ENCODE assay signal across 8 cellular contexts in genomic region chr20:50191065-50191565, GRCh38. TPM values are rescaled to one million over a fixed set of nuclear protein-coding genes. Genes with fewer than 3 reads are reported as not detected.
DNase-seq lines count a peak whose midpoint lies in the region; ATAC-seq, FAIRE-seq and TF ChIP-seq lines count a peak whose summit lies in the region.

No MANE protein-coding gene starts in this region.

- DNase-seq in AG04450 (ENCODE audit: low read depth, low spot score): no peak
- peak; percentile 53 to 58 for DNase-seq in Kasumi-1 (lab: John Stamatoyannopoulos, UW)
- peak; percentile 73 for DNase-seq in activated B cell treated with CpG ODN at 0.5 μM for 24 hours
- DNase-seq in bronchial epithelial cell (ENCODE audit: low read depth): no peak
- no peak for DNase-seq in HepG2 (ENCODE audit: low spot score)
- DNase-seq in stimulated activated CD4-positive, alpha-beta T cell treated with anti-CD3 and anti-CD28 coated beads, TNF-alpha, amount 100 ng/mL, for 4 hours (ENCODE audit: low read depth in 3 of 3): peak in 2 of 3 experiments; percentile 52 to 53
- no peak for DNase-seq in KBM-7

- POLR2A ChIA-PET in AG04450 (lab: Yijun Ruan, JAX): interaction anchor here (0.6 to 2.0 kb wide), 6 partner anchors 34 to 244 kb away, joined by 3 to 8 read pairs (median 5); no protein-coding TSS in a partner anchor
- POLR2A ChIA-PET in activated B cell treated with CpG ODN at 0.5 μM for 24 hours (lab: Charles Lee): interaction anchor here (0.6 to 1.7 kb wide), 15 partner anchors 25 to 599 kb away, joined by 3 to 11 read pairs (median 3); partner anchors contain the start of gene PARD6B
- POLR2A ChIA-PET in HepG2 (lab: Yijun Ruan, JAX): interaction anchor here (0.7 to 6.3 kb wide), 27 partner anchors 11 to 292 kb away, joined by 3 to 98 read pairs (median 10); no protein-coding TSS in a partner anchor

- peak overlapping the region; percentile 61 for H3K27ac Mint-ChIP-seq in activated B cell treated with CpG ODN at 0.5 μM for 24 hours

- no peaks in the 10 kb centered on the region for H3K9me3 Mint-ChIP-seq in activated B cell treated with CpG ODN at 0.5 μM for 24 hours

- CTCF ChIA-PET in AG04450 (lab: Charles Lee) (interaction anchor here (0.6 to 1.8 kb wide), 4 partner anchors 174 to 293 kb away, joined by 3 to 6 read pairs (median 4); no protein-coding TSS in a partner anchor), activated B cell treated with CpG ODN at 0.5 μM for 24 hours (lab: Charles Lee) (interaction anchor here (1.0 to 5.4 kb wide), 4 partner anchors 12 to 388 kb away, joined by 3 to 47 read pairs (median 4); no protein-coding TSS in a partner anchor), HepG2 (lab: Yijun Ruan, JAX; ENCODE audit: low intra/inter-chr PET ratio, low total read pairs) (interaction anchor here (2.8 to 6.6 kb wide), 2 partner anchors 271 to 389 kb away, joined by 11 to 138 read pairs; no protein-coding TSS in a partner anchor)

- peaks cover 31% of the 10 kb centered on the region for H3K4me1 Mint-ChIP-seq in activated B cell treated with CpG ODN at 0.5 μM for 24 hours

- peaks cover 67% of the 10 kb centered on the region for H3K4me1 ChIP-seq in HepG2 (ENCODE audit: insufficient read depth, low read length)

- H3K27me3 ChIP-seq in AG04450 (ENCODE audit: control insufficient read depth, insufficient read depth, low read length) (no peaks in the 10 kb centered on the region), bronchial epithelial cell (ENCODE audit: control insufficient read depth, insufficient read depth, low read length) (no peaks in the 10 kb centered on the region), HepG2 (ENCODE audit: control insufficient read depth in 1 of 2, insufficient read depth in 2 of 2, low read length in 2 of 2) (no peaks in the 10 kb centered on the region; a peak in 1 of 5 replicates)

- H3K4me3 ChIP-seq in AG04450 (ENCODE audit: low read depth, low read length) (peak overlapping the region; percentile 97), bronchial epithelial cell (ENCODE audit: low read depth, low read length) (peak overlapping the region; percentile 90), HepG2 (replicated peaks in 1 of 3; ENCODE audit: insufficient read depth in 1 of 3, low read depth in 2 of 3, low read length in 3 of 3) (peak overlapping the region; percentile 80 to 99 (median 95))

- H3K36me3 Mint-ChIP-seq in activated B cell treated with CpG ODN at 0.5 μM for 24 hours (ENCODE audit: low read depth): peaks cover 25% of the 10 kb centered on the region

- WGBS in HepG2 (ENCODE audit: low lambda C conversion rate): 1% methylated on average over 39 of the region's 73 CpGs

- in situ Hi-C loops in HepG2 (cut with HindIII; ENCODE audit: extremely low pct_ligation_motif_present, low pct_unique_long_range_greater_than_20kb) (loop anchor here (5.0 kb wide), 1 partner anchor 81 kb away; no protein-coding TSS in a partner anchor), KBM-7 (cut with MboI; ENCODE audit: low pct_unique_long_range_greater_than_20kb, low sequenced_read_pairs) (no loop called here)

- H3K9me3 ChIP-seq in AG04450 (ENCODE audit: control insufficient read depth, insufficient read depth, low read length) (peaks cover 4% of the 10 kb centered on the region; the same call in 1 of the 2 replicates), HepG2 (ENCODE audit: low read length) (no peaks in the 10 kb centered on the region)

- peak; percentile 24 for ATAC-seq in GM19438 (IDR thresholded peaks at IDR 0.05; ENCODE audit: low read depth, unreplicated experiment)
- peak; percentile 35 for ATAC-seq in activated B cell treated with CpG ODN at 0.5 μM for 24 hours (ENCODE audit: low read depth)
- ATAC-seq in HepG2: no peak

- BruUV-seq in HepG2 (replicated peaks; lab: Mats Ljungman, UMichigan): no TSS peak

- no peak for TF ChIP-seq POLR2A in HepG2 (IDR thresholded peaks at IDR 0.05; ENCODE audit: insufficient read depth in 1 of 2, low read depth in 2 of 2, low read length in 2 of 2)

- TF ChIP-seq EP300 in HepG2 (IDR thresholded peaks at IDR 0.05; ENCODE audit: low read depth in 2 of 2, low read length in 2 of 2) (no peak), HepG2 (CRISPR knock-in tag; IDR thresholded peaks at IDR 0.05; ENCODE audit: borderline replicate concordance) (no peak)

- H3K4me3 Mint-ChIP-seq in activated B cell treated with CpG ODN at 0.5 μM for 24 hours: peak overlapping the region; percentile 77

- intact Hi-C loops in activated B cell treated with CpG ODN at 0.5 μM for 24 hours (cut with micrococcal nuclease) (loop anchor here (2.0 to 5.0 kb wide), 3 partner anchors 158 to 914 kb away; partner anchors contain the start of genes PTPN1 and ZNFX1), HepG2 (cut with micrococcal nuclease; ENCODE audit: unreplicated experiment) (loop anchor here (2.0 to 10.0 kb wide), 3 partner anchors 54 to 206 kb away; no protein-coding TSS in a partner anchor)

- no peak for TF ChIP-seq RAD21 in HepG2 (CRISPR knock-in tag; IDR thresholded peaks at IDR 0.05)

- H3K79me2 ChIP-seq in HepG2 (ENCODE audit: insufficient read depth, low read length): peaks cover 25% of the 10 kb centered on the region

- H3K27me3 Mint-ChIP-seq in activated B cell treated with CpG ODN at 0.5 μM for 24 hours: peaks cover 1% of the 10 kb centered on the region

- peak overlapping the region; percentile 100 for H3K4me2 ChIP-seq in HepG2 (ENCODE audit: low read depth, low read length)

- H3K36me3 ChIP-seq in bronchial epithelial cell (ENCODE audit: control insufficient read depth, insufficient read depth, low read length): peaks cover 4% of the 10 kb centered on the region
- peaks cover 1 to 14% of the 10 kb centered on the region in 2 experiments; a peak in 2 of 5 replicates for H3K36me3 ChIP-seq in HepG2 (replicated peaks in 1 of 2; ENCODE audit: control insufficient read depth in 1 of 2, insufficient read depth in 2 of 2, low read length in 2 of 2)

- peak overlapping the region; percentile 97 for H3K9ac ChIP-seq in HepG2 (ENCODE audit: insufficient read depth, low read depth, low read length)

- H2AFZ ChIP-seq in HepG2 (ENCODE audit: low read length): no peak overlapping the region

- peaks cover 35% of the 10 kb centered on the region for H4K20me1 ChIP-seq in HepG2 (ENCODE audit: insufficient read depth, low read length)

- FAIRE-seq in bronchial epithelial cell (lab: Jason Lieb, UNC): no peak
- FAIRE-seq in HepG2 (lab: Jason Lieb, UNC): no peak

- TF ChIP-seq CTCF in AG04450 (IDR thresholded peaks at IDR 0.05; ENCODE audit: low read depth, low read length) (no peak), activated B cell treated with CpG ODN at 0.5 μM for 24 hours (IDR thresholded peaks at IDR 0.05) (no peak), bronchial epithelial cell (IDR thresholded peaks at IDR 0.05; ENCODE audit: insufficient read depth, low read length, severe bottlenecking) (no peak), HepG2 (CRISPR knock-in tag; IDR thresholded peaks at IDR 0.05) (no peak)

- H3K27ac ChIP-seq in AG04450 (ENCODE audit: low read depth, low read length) (peak overlapping the region; percentile 52), HepG2 (ENCODE audit: extremely low read length, insufficient read depth, low read length) (peak overlapping the region; percentile 79)

RNA-seq across cellular contexts. Expression of gene CEBPB, which starts 0.5 kb away (rescaled TPM):
- polyA plus RNA-seq in AG04450 (2011; rRNA removed) (19.1 and 23.6 TPM in 2 replicates), HepG2 (2011; rRNA removed) (28.2 and 43.0 TPM in 2 replicates)
- polyA minus RNA-seq in AG04450 (2011; rRNA and poly(A)+ RNA removed): 10.8 and 13.6 TPM in 2 replicates
- total RNA-seq in activated B cell treated with CpG ODN at 0.5 μM for 24 hours (22.2 and 23.5 TPM in 2 replicates), bronchial epithelial cell (71.3 and 118 TPM in 2 replicates), HepG2 (2016; rRNA removed; fragmentation: Illumina TruSeq; extraction: Trizol) (12.1 and 18.5 TPM in 2 replicates)
- 9.1 and 9.9 TPM in 2 replicates for total RNA-seq in HepG2 (2016; cell fraction: cytosol; rRNA removed; fragmentation: Illumina TruSeq; extraction: Trizol; ENCODE audit: low read depth)
- total RNA-seq in HepG2 (2016; cell fraction: insoluble cytoplasmic fraction; rRNA removed; fragmentation: Illumina TruSeq; extraction: Trizol): 11.0 and 17.4 TPM in 2 replicates
- total RNA-seq in HepG2 (2016; cell fraction: membrane; rRNA removed; fragmentation: Illumina TruSeq; extraction: Trizol): 19.9 and 21.0 TPM in 2 replicates
- total RNA-seq in HepG2 (2016; cell fraction: nucleus; rRNA removed; fragmentation: Illumina TruSeq; extraction: Trizol): 8.1 and 9.8 TPM in 2 replicates
- 31.3 and 41.1 TPM in 2 replicates for polyA plus RNA-seq in HepG2 (2011; cell fraction: cytosol; rRNA removed)
- polyA plus RNA-seq in HepG2 (2011; cell fraction: nucleus; rRNA removed): 47.8 and 49.8 TPM in 2 replicates
- polyA plus RNA-seq in HepG2 (2012): 33.9 and 49.4 TPM in 2 replicates
- 8.7 and 9.3 TPM in 2 replicates for polyA plus RNA-seq in HepG2 (2016; cell fraction: cytosol; fragmentation: Illumina TruSeq; extraction: Trizol; ENCODE audit: low read depth)
- polyA plus RNA-seq in HepG2 (2016; cell fraction: insoluble cytoplasmic fraction; fragmentation: Illumina TruSeq; extraction: Trizol; ENCODE audit: low read depth): 24.7 and 26.6 TPM in 2 replicates
- 16.8 and 19.0 TPM in 2 replicates for polyA plus RNA-seq in HepG2 (2016; cell fraction: membrane; fragmentation: Illumina TruSeq; extraction: Trizol; ENCODE audit: low read depth)
- 21.1 and 24.6 TPM in 2 replicates for polyA plus RNA-seq in HepG2 (2016; cell fraction: nucleus; fragmentation: Illumina TruSeq; extraction: Trizol; ENCODE audit: insufficient read depth, low read depth)
- polyA minus RNA-seq in HepG2 (2011; rRNA and poly(A)+ RNA removed; ENCODE audit: low replicate concordance): 12.1 and 28.5 TPM in 2 replicates
- 56.9 and 63.6 TPM in 2 replicates for polyA minus RNA-seq in HepG2 (2011; cell fraction: cytosol; rRNA and poly(A)+ RNA removed)
- 21.4 and 26.7 TPM in 2 replicates for polyA minus RNA-seq in HepG2 (2011; cell fraction: nucleus; rRNA and poly(A)+ RNA removed)

RNA-seq across cellular contexts. Expression of gene PEDS1, which starts 37.6 kb away (rescaled TPM):
- 24.7 and 34.1 TPM in 2 replicates for polyA plus RNA-seq in AG04450 (2011; rRNA removed)
- polyA minus RNA-seq in AG04450 (2011; rRNA and poly(A)+ RNA removed): 59.3 and 77.2 TPM in 2 replicates
- total RNA-seq in activated B cell treated with CpG ODN at 0.5 μM for 24 hours: 9.8 and 9.9 TPM in 2 replicates
- 9.7 and 16.9 TPM in 2 replicates for total RNA-seq in bronchial epithelial cell
- 21.4 and 30.5 TPM in 2 replicates for total RNA-seq in HepG2 (2016; rRNA removed; fragmentation: Illumina TruSeq; extraction: Trizol)
- 17.9 and 19.8 TPM in 2 replicates for total RNA-seq in HepG2 (2016; cell fraction: cytosol; rRNA removed; fragmentation: Illumina TruSeq; extraction: Trizol; ENCODE audit: low read depth)
- 16.4 and 29.4 TPM in 2 replicates for total RNA-seq in HepG2 (2016; cell fraction: insoluble cytoplasmic fraction; rRNA removed; fragmentation: Illumina TruSeq; extraction: Trizol)
- 40.2 and 46.0 TPM in 2 replicates for total RNA-seq in HepG2 (2016; cell fraction: membrane; rRNA removed; fragmentation: Illumina TruSeq; extraction: Trizol)
- total RNA-seq in HepG2 (2016; cell fraction: nucleus; rRNA removed; fragmentation: Illumina TruSeq; extraction: Trizol): 19.8 and 24.1 TPM in 2 replicates
- 93.9 and 105 TPM in 2 replicates for polyA plus RNA-seq in HepG2 (2011; rRNA removed)
- polyA plus RNA-seq in HepG2 (2011; cell fraction: cytosol; rRNA removed): 58.6 and 81.5 TPM in 2 replicates
- 45.3 and 46.9 TPM in 2 replicates for polyA plus RNA-seq in HepG2 (2011; cell fraction: nucleus; rRNA removed)
- 29.0 and 44.1 TPM in 2 replicates for polyA plus RNA-seq in HepG2 (2012)
- polyA plus RNA-seq in HepG2 (2016; cell fraction: cytosol; fragmentation: Illumina TruSeq; extraction: Trizol; ENCODE audit: low read depth): 31.6 and 35.7 TPM in 2 replicates
- 33.1 and 37.1 TPM in 2 replicates for polyA plus RNA-seq in HepG2 (2016; cell fraction: insoluble cytoplasmic fraction; fragmentation: Illumina TruSeq; extraction: Trizol; ENCODE audit: low read depth)
- polyA plus RNA-seq in HepG2 (2016; cell fraction: membrane; fragmentation: Illumina TruSeq; extraction: Trizol; ENCODE audit: low read depth): 65.7 and 67.3 TPM in 2 replicates
- 60.4 and 64.9 TPM in 2 replicates for polyA plus RNA-seq in HepG2 (2016; cell fraction: nucleus; fragmentation: Illumina TruSeq; extraction: Trizol; ENCODE audit: insufficient read depth, low read depth)
- 171 and 190 TPM in 2 replicates for polyA minus RNA-seq in HepG2 (2011; rRNA and poly(A)+ RNA removed; ENCODE audit: low replicate concordance)
- 44.9 and 49.0 TPM in 2 replicates for polyA minus RNA-seq in HepG2 (2011; cell fraction: cytosol; rRNA and poly(A)+ RNA removed)
- 12.5 and 14.5 TPM in 2 replicates for polyA minus RNA-seq in HepG2 (2011; cell fraction: nucleus; rRNA and poly(A)+ RNA removed)

Comparison
In these comparisons a context has a peak if more than half of its experiments do, and no peak if none do; other contexts are left out.
1. DNase-seq: peak in Kasumi-1 (2 of 2), activated B cell treated with CpG ODN at 0.5 μM for 24 hours (single experiment) and stimulated activated CD4-positive, alpha-beta T cell treated with anti-CD3 and anti-CD28 coated beads, TNF-alpha, amount 100 ng/mL, for 4 hours (2 of 3); none in AG04450 (single experiment), bronchial epithelial cell (single experiment), HepG2 (single experiment) and KBM-7 (single experiment).
2. Peak in every context shown above with its lines, with median percentiles within 50 percentile points of each other: H3K4me3 ChIP-seq.